In the genomic region with DNA sequence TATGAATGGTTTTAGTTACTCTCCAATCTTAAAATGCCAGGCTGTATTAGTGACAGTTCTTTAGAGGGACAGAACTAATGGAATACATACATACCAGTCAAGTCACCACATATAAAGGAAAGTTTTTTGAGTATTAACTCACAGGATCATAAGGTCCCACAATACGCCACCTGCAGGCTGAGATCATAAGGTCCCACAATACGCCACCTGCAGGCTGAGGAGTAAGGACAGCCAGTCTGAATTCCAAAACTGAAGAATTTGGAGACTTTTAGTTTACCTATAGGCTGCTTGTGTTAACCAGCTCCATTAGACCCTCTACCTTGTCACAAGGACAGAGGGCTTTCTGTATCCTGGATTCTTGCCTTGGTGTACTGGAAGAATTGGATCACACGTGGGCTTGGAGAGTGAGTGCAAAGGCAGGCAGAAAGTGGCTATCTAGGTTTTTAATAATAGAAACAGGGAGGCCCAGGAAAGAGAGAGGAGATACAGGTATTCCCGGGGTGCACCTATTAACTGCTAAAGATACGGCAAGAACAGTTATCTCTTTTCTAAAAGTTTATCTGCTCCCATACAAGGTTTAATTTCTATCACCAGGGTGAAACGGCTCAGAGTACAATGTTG, we compare ENCODE assay signal across 8 cellular contexts.
DNase-seq lines count a peak whose midpoint lies in the region; ATAC-seq, FAIRE-seq and TF ChIP-seq lines count a peak whose summit lies in the region.

No MANE protein-coding gene starts in this region.

- peak; percentile 84 for TF ChIP-seq CTCF in GM12874 (IDR thresholded peaks at IDR 0.05; ENCODE audit: insufficient read depth, low read depth, low read length)
- TF ChIP-seq CTCF in astrocyte (IDR thresholded peaks at IDR 0.05; ENCODE audit: insufficient read depth, low read depth, low read length): peak; percentile 24

- no peak overlapping the region for H3K14ac ChIP-seq in neuronal stem cell (ENCODE audit: low read length)

- H3K4me3 ChIP-seq in Jurkat, Clone E6-1 (ENCODE audit: low read length): no peak overlapping the region
- H3K4me3 ChIP-seq in astrocyte (ENCODE audit: insufficient read depth, low read depth, low read length) (no peak overlapping the region), neuronal stem cell (ENCODE audit: low read length in 2 of 2) (no peak overlapping the region)

- H3K23ac ChIP-seq in neuronal stem cell (ENCODE audit: low read depth, low read length, poor library complexity): no peak overlapping the region

- ATAC-seq in GM21723 (IDR thresholded peaks at IDR 0.05; ENCODE audit: unreplicated experiment): peak; percentile 92
- no peak for ATAC-seq in stimulated activated memory B cell treated with anti-CD40 and anti-IgM and Interleukin-4, amounts not matched to agents 10 μg/mL and 1 μg/mL and 100 μg/mL, for 72 hours

- no peak overlapping the region for H2BK5ac ChIP-seq in neuronal stem cell (ENCODE audit: low read length)

- H3K27me3 ChIP-seq in astrocyte (ENCODE audit: insufficient read depth, low read length) (no peaks in the 10 kb centered on the region), neuronal stem cell (ENCODE audit: control insufficient read depth in 3 of 3, insufficient read depth in 3 of 3, low read depth in 1 of 3, low read length in 3 of 3) (no peaks in the 10 kb centered on the region)

- H3K27me3 Mint-ChIP-seq in astrocyte (ENCODE audit: low read depth, unreplicated experiment): no peaks in the 10 kb centered on the region
- H3K27me3 Mint-ChIP-seq in stimulated activated memory B cell treated with anti-CD40 and anti-IgM and Interleukin-4, amounts not matched to agents 10 μg/mL and 1 μg/mL and 100 μg/mL, for 72 hours: no peaks in the 10 kb centered on the region

- no peak overlapping the region for H3K27ac ChIP-seq in astrocyte (ENCODE audit: low read depth, low read length)
- H3K27ac ChIP-seq in neuronal stem cell (replicated peaks; ENCODE audit: low read length): no peak overlapping the region

- no peaks in the 10 kb centered on the region for H3K79me1 ChIP-seq in neuronal stem cell (ENCODE audit: low read depth, low read length)

- H3K79me2 ChIP-seq in astrocyte (ENCODE audit: insufficient read depth, low read length): no peaks in the 10 kb centered on the region

- H3K9me3 Mint-ChIP-seq in astrocyte (ENCODE audit: unreplicated experiment): no peaks in the 10 kb centered on the region
- peaks cover 3% of the 10 kb centered on the region for H3K9me3 Mint-ChIP-seq in stimulated activated memory B cell treated with anti-CD40 and anti-IgM and Interleukin-4, amounts not matched to agents 10 μg/mL and 1 μg/mL and 100 μg/mL, for 72 hours

- no peak overlapping the region for H4K91ac ChIP-seq in neuronal stem cell (ENCODE audit: low read depth, low read length, poor library complexity)

- no peak for FAIRE-seq in astrocyte (lab: Jason Lieb, UNC)

- H3K4ac ChIP-seq in neuronal stem cell (ENCODE audit: low read length): no peak overlapping the region

- H3K9ac ChIP-seq in astrocyte (ENCODE audit: low read length) (no peak overlapping the region), neuronal stem cell (ENCODE audit: low read depth, low read length, poor library complexity) (no peak overlapping the region)

- no peak overlapping the region for H2AK5ac ChIP-seq in neuronal stem cell (ENCODE audit: low read depth, low read length)

- H3K36me3 ChIP-seq in astrocyte (ENCODE audit: insufficient read depth, low read length) (no peaks in the 10 kb centered on the region), neuronal stem cell (replicated peaks in 1 of 2; ENCODE audit: control insufficient read depth in 2 of 2, insufficient read depth in 2 of 2, low read length in 2 of 2) (no peaks in the 10 kb centered on the region)

- H3K4me2 ChIP-seq in astrocyte (ENCODE audit: low read length) (no peak overlapping the region), neuronal stem cell (ENCODE audit: insufficient read depth, low read length, poor library complexity, severe bottlenecking) (no peak overlapping the region)

- H3K36me3 Mint-ChIP-seq in astrocyte (ENCODE audit: low read depth, unreplicated experiment): no peaks in the 10 kb centered on the region
- no peaks in the 10 kb centered on the region for H3K36me3 Mint-ChIP-seq in stimulated activated memory B cell treated with anti-CD40 and anti-IgM and Interleukin-4, amounts not matched to agents 10 μg/mL and 1 μg/mL and 100 μg/mL, for 72 hours

- DNase-seq in Jurkat, Clone E6-1 (ENCODE audit: low read depth, low spot score): peak; percentile 63
- DNase-seq in astrocyte (ENCODE audit: low read depth) (no peak), neuronal stem cell (ENCODE audit: low spot score) (peak; percentile 14), epidermal melanocyte (ENCODE audit: insufficient read length, low spot score) (no peak)
- no peak for DNase-seq in stimulated activated CD4-positive, alpha-beta T cell treated with anti-CD3 and anti-CD28 coated beads, Interleukin-1b, Interleukin-23, amount 100 ng/mL, for 48 hours

- H3K27ac Mint-ChIP-seq in astrocyte (ENCODE audit: unreplicated experiment): no peak overlapping the region
- H3K27ac Mint-ChIP-seq in stimulated activated memory B cell treated with anti-CD40 and anti-IgM and Interleukin-4, amounts not matched to agents 10 μg/mL and 1 μg/mL and 100 μg/mL, for 72 hours: no peak overlapping the region

- no peak overlapping the region for H2AFZ ChIP-seq in astrocyte (ENCODE audit: low read depth, low read length)
- no peak overlapping the region for H2AFZ ChIP-seq in neuronal stem cell (ENCODE audit: low read length)

- no peak overlapping the region for H4K8ac ChIP-seq in neuronal stem cell (ENCODE audit: low read depth, low read length)

- no peaks in the 10 kb centered on the region for H3K4me1 Mint-ChIP-seq in astrocyte (ENCODE audit: low read depth, unreplicated experiment)
- peaks cover 7% of the 10 kb centered on the region for H3K4me1 Mint-ChIP-seq in stimulated activated memory B cell treated with anti-CD40 and anti-IgM and Interleukin-4, amounts not matched to agents 10 μg/mL and 1 μg/mL and 100 μg/mL, for 72 hours

- H2BK12ac ChIP-seq in neuronal stem cell (ENCODE audit: low read length): no peak overlapping the region

- no peak overlapping the region for H2BK15ac ChIP-seq in neuronal stem cell (ENCODE audit: low read length)

- H3K9me3 ChIP-seq in astrocyte (ENCODE audit: insufficient read depth, low read depth, low read length) (no peaks in the 10 kb centered on the region), neuronal stem cell (replicated peaks in 1 of 2; ENCODE audit: control insufficient read depth in 2 of 2, insufficient read depth in 1 of 2, low read depth in 1 of 2, low read length in 2 of 2) (no peaks in the 10 kb centered on the region)

- no peak overlapping the region for H3K18ac ChIP-seq in neuronal stem cell (ENCODE audit: low read length)

- no peak overlapping the region for H2BK120ac ChIP-seq in neuronal stem cell (ENCODE audit: low read depth, low read length)

- H3K4me3 Mint-ChIP-seq in astrocyte (ENCODE audit: unreplicated experiment): no peak overlapping the region
- H3K4me3 Mint-ChIP-seq in stimulated activated memory B cell treated with anti-CD40 and anti-IgM and Interleukin-4, amounts not matched to agents 10 μg/mL and 1 μg/mL and 100 μg/mL, for 72 hours: no peak overlapping the region

- H4K20me1 ChIP-seq in astrocyte (ENCODE audit: insufficient read depth, low read length): no peaks in the 10 kb centered on the region

- H3K4me1 ChIP-seq in astrocyte (ENCODE audit: insufficient read depth, low read length) (no peaks in the 10 kb centered on the region), neuronal stem cell (ENCODE audit: control insufficient read depth in 2 of 2, insufficient read depth in 1 of 2, low read depth in 1 of 2, low read length in 2 of 2) (no peaks in the 10 kb centered on the region)

- WGBS in neuronal stem cell (ENCODE audit: extremely low coverage in 2 of 2, insufficient read length in 2 of 2, insufficient replicate concordance in 1 of 2), 2 donors: no CpG with 5 or more reads among the region's 6 CpGs

Comparison
In these comparisons a context has a peak if more than half of its experiments do, and no peak if none do; other contexts are left out.
1. DNase-seq: peak in Jurkat, Clone E6-1 (single experiment) and neuronal stem cell (single experiment); none in astrocyte (single experiment), stimulated activated CD4-positive, alpha-beta T cell treated with anti-CD3 and anti-CD28 coated beads, Interleukin-1b, Interleukin-23, amount 100 ng/mL, for 48 hours (single experiment) and epidermal melanocyte (single experiment).